In the genomic region with DNA sequence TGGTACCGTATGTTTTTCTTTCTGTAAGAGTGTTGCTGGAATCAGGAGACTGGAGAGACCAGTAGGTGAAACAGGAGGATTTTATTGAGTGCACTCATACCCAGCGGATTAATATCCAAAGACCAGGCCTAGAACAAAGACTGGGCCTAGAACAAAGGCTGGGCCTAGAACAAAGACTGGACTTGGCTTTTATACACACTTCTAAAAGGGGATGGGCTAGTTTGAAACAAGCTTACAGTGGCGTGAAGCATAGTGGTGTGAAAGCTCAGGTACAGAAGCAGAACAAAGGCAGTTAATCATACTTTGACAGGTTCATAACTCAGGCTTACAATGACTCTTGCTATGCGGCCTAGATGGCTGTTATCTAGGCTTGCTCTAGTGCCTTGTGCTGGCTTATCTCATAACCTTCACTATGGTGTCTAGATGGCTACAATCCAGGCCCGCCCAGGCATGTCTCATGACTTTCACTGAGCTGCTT, we compare ENCODE assay signal across 1 cellular context.
TF ChIP-seq lines count a peak whose summit lies in the region.

No MANE protein-coding gene starts in this region.

TF ChIP-seq in K562, 482 proteins besides CTCF, POLR2A, EP300 and RAD21 (continued from another document and continues in another):
- TF ChIP-seq ZBTB34 (CRISPR knock-in tag; IDR thresholded peaks at IDR 0.05) (0 out of 2 replicates have a peak, but pooled peaks have one; percentile 43), KAT7 (CRISPR knock-in tag; IDR thresholded peaks at IDR 0.05; ENCODE audit: borderline replicate concordance) (no peak), ZNF431 (CRISPR knock-in tag; IDR thresholded peaks at IDR 0.05) (no peak), CHD2 (IDR thresholded peaks at IDR 0.05; ENCODE audit: low read depth, low read length) (no peak), CTBP1 (IDR thresholded peaks at IDR 0.05; ENCODE audit: borderline replicate concordance) (peak; percentile 65; the same call in 1 of the 2 replicates), RUNX1 (IDR thresholded peaks at IDR 0.05; ENCODE audit: low read depth) (no peak), ILK (tag; IDR thresholded peaks at IDR 0.05; ENCODE audit: borderline replicate concordance, low read depth) (no peak), ESRRB (CRISPR knock-in tag; IDR thresholded peaks at IDR 0.05; ENCODE audit: borderline replicate concordance) (no peak), MTA2 (IDR thresholded peaks at IDR 0.05; ENCODE audit: low read depth) (peak; percentile 57), NCOA1 (IDR thresholded peaks at IDR 0.05; ENCODE audit: low read depth) (peak; percentile 72), E2F4 (CRISPR knock-in tag; IDR thresholded peaks at IDR 0.05; ENCODE audit: low read depth) (no peak), ZNF644 (tag; IDR thresholded peaks at IDR 0.05; ENCODE audit: low read depth) (peak; percentile 65; the same call in 1 of the 2 replicates), LARP7 (IDR thresholded peaks at IDR 0.05) (no peak), ZNF384 (IDR thresholded peaks at IDR 0.05; ENCODE audit: low read depth, low read length) (no peak), HMG20B (CRISPR knock-in tag; IDR thresholded peaks at IDR 0.05) (no peak), ELF2 (CRISPR knock-in tag; IDR thresholded peaks at IDR 0.05) (no peak), CCNT2 (IDR thresholded peaks at IDR 0.05; ENCODE audit: borderline replicate concordance, extremely low read depth, insufficient read length, low read depth, low read length) (peak; percentile 62), ZNF174 (CRISPR knock-in tag; IDR thresholded peaks at IDR 0.05) (no peak), SIRT6 (IDR thresholded peaks at IDR 0.05; ENCODE audit: low read depth, low read length) (no peak), HES1 (IDR thresholded peaks at IDR 0.05; ENCODE audit: low read depth) (peak; percentile 75), ZZZ3 (IDR thresholded peaks at IDR 0.05) (no peak), ZFP30 (CRISPR knock-in tag; IDR thresholded peaks at IDR 0.05; ENCODE audit: borderline replicate concordance) (0 out of 2 replicates have a peak, but pooled peaks have one; percentile 65), ZNF282 (CRISPR knock-in tag; IDR thresholded peaks at IDR 0.05) (no peak), ZNF561 (CRISPR knock-in tag; conservative IDR thresholded peaks at IDR 0.05) (no peak), ZNF316 (IDR thresholded peaks at IDR 0.05) (no peak), SMARCC2 (IDR thresholded peaks at IDR 0.05; ENCODE audit: low read depth) (peak; percentile 32; the same call in 1 of the 2 replicates), CSDE1 (IDR thresholded peaks at IDR 0.05) (no peak), ZNF347 (CRISPR knock-in tag; IDR thresholded peaks at IDR 0.05; ENCODE audit: low read depth) (0 out of 2 replicates have a peak, but pooled peaks have one; percentile 58), PCBP1 (IDR thresholded peaks at IDR 0.05; ENCODE audit: low read depth, low read length, poor library complexity, severe bottlenecking) (no peak), CREB1 (IDR thresholded peaks at IDR 0.05) (no peak; the same call in 1 of the 2 replicates), CREB1 (CRISPR knock-in tag; IDR thresholded peaks at IDR 0.05) (no peak), ZNF449 (CRISPR knock-in tag; IDR thresholded peaks at IDR 0.05) (no peak)
- TF ChIP-seq, protein P1, sequence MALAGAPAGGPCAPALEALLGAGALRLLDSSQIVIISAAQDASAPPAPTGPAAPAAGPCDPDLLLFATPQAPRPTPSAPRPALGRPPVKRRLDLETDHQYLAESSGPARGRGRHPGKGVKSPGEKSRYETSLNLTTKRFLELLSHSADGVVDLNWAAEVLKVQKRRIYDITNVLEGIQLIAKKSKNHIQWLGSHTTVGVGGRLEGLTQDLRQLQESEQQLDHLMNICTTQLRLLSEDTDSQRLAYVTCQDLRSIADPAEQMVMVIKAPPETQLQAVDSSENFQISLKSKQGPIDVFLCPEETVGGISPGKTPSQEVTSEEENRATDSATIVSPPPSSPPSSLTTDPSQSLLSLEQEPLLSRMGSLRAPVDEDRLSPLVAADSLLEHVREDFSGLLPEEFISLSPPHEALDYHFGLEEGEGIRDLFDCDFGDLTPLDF (CRISPR knock-in tag; IDR thresholded peaks at IDR 0.05) = no peak
- TF ChIP-seq, protein P2, sequence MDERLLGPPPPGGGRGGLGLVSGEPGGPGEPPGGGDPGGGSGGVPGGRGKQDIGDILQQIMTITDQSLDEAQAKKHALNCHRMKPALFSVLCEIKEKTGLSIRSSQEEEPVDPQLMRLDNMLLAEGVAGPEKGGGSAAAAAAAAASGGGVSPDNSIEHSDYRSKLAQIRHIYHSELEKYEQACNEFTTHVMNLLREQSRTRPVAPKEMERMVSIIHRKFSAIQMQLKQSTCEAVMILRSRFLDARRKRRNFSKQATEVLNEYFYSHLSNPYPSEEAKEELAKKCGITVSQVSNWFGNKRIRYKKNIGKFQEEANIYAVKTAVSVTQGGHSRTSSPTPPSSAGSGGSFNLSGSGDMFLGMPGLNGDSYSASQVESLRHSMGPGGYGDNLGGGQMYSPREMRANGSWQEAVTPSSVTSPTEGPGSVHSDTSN (CRISPR knock-in tag; IDR thresholded peaks at IDR 0.05; ENCODE audit: low read depth) = peak; percentile 34; the same call in 1 of the 2 replicates
- TF ChIP-seq, protein P2 (tag; conservative IDR thresholded peaks at IDR 0.05; ENCODE audit: low read depth) = peak; percentile 97
- TF ChIP-seq, protein P3, sequence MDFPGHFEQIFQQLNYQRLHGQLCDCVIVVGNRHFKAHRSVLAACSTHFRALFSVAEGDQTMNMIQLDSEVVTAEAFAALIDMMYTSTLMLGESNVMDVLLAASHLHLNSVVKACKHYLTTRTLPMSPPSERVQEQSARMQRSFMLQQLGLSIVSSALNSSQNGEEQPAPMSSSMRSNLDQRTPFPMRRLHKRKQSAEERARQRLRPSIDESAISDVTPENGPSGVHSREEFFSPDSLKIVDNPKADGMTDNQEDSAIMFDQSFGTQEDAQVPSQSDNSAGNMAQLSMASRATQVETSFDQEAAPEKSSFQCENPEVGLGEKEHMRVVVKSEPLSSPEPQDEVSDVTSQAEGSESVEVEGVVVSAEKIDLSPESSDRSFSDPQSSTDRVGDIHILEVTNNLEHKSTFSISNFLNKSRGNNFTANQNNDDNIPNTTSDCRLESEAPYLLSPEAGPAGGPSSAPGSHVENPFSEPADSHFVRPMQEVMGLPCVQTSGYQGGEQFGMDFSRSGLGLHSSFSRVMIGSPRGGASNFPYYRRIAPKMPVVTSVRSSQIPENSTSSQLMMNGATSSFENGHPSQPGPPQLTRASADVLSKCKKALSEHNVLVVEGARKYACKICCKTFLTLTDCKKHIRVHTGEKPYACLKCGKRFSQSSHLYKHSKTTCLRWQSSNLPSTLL (IDR thresholded peaks at IDR 0.05) = no peak
- TF ChIP-seq, protein P4, sequence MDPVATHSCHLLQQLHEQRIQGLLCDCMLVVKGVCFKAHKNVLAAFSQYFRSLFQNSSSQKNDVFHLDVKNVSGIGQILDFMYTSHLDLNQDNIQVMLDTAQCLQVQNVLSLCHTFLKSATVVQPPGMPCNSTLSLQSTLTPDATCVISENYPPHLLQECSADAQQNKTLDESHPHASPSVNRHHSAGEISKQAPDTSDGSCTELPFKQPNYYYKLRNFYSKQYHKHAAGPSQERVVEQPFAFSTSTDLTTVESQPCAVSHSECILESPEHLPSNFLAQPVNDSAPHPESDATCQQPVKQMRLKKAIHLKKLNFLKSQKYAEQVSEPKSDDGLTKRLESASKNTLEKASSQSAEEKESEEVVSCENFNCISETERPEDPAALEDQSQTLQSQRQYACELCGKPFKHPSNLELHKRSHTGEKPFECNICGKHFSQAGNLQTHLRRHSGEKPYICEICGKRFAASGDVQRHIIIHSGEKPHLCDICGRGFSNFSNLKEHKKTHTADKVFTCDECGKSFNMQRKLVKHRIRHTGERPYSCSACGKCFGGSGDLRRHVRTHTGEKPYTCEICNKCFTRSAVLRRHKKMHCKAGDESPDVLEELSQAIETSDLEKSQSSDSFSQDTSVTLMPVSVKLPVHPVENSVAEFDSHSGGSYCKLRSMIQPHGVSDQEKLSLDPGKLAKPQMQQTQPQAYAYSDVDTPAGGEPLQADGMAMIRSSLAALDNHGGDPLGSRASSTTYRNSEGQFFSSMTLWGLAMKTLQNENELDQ (CRISPR knock-in tag; IDR thresholded peaks at IDR 0.05; ENCODE audit: borderline replicate concordance) = no peak
- TF ChIP-seq, protein P5, sequence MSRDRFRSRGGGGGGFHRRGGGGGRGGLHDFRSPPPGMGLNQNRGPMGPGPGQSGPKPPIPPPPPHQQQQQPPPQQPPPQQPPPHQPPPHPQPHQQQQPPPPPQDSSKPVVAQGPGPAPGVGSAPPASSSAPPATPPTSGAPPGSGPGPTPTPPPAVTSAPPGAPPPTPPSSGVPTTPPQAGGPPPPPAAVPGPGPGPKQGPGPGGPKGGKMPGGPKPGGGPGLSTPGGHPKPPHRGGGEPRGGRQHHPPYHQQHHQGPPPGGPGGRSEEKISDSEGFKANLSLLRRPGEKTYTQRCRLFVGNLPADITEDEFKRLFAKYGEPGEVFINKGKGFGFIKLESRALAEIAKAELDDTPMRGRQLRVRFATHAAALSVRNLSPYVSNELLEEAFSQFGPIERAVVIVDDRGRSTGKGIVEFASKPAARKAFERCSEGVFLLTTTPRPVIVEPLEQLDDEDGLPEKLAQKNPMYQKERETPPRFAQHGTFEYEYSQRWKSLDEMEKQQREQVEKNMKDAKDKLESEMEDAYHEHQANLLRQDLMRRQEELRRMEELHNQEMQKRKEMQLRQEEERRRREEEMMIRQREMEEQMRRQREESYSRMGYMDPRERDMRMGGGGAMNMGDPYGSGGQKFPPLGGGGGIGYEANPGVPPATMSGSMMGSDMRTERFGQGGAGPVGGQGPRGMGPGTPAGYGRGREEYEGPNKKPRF (IDR thresholded peaks at IDR 0.05; ENCODE audit: low read depth, low read length) = no peak
- TF ChIP-seq, protein P6, sequence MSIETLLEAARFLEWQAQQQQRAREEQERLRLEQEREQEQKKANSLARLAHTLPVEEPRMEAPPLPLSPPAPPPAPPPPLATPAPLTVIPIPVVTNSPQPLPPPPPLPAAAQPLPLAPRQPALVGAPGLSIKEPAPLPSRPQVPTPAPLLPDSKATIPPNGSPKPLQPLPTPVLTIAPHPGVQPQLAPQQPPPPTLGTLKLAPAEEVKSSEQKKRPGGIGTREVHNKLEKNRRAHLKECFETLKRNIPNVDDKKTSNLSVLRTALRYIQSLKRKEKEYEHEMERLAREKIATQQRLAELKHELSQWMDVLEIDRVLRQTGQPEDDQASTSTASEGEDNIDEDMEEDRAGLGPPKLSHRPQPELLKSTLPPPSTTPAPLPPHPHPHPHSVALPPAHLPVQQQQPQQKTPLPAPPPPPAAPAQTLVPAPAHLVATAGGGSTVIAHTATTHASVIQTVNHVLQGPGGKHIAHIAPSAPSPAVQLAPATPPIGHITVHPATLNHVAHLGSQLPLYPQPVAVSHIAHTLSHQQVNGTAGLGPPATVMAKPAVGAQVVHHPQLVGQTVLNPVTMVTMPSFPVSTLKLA (conservative IDR thresholded peaks at IDR 0.05) = peak in 1 of 2 experiments; percentile 40; a peak in 1 of 4 replicates
